In the genomic region with DNA sequence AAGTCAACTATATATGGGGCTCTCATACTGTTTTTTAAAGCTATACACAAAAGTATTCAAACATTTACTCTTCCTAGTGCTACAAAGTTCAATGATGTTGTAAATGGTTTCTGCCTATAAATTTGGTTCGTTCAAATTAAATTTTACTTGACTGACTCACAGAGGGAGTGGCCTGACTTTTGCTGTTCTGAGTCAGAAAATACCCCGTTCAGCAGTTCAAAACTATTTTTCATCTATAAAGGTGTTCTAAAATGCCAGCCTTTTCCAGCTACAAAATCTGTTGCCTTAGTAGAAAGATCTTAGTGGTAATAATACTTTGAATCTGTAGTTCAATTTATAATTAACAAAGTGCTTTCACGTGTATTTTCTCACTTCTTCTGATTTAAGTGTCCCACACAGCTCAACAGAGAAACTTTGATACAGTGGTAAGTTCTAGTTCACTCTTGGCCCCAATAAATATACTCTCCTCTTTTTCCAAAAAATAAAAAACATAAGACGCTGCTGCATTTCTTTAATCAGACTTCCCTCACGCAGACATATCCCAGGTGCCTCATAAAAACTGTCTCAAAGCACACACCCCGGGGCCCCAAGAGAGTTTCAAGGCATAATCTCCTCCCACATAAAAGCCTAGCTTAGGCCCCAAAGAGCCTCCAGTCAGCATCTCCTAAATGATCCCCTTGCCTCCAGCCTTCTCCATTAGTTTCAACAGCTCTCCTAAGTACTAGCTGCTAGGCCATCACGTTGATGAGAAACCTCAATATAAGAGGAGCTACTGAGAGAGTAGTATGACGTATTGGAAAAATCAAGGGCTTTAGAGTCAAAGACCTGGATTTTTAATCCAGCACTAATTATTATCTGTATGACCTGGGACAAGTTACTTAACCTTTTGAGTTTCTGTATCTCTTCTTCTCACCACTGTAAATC, we compare ENCODE assay signal across 8 cellular contexts. TPM values are rescaled to one million over a fixed set of nuclear protein-coding genes. Genes with fewer than 3 reads are reported as not detected.
DNase-seq lines count a peak whose midpoint lies in the region; ATAC-seq and TF ChIP-seq lines count a peak whose summit lies in the region.

No MANE protein-coding gene starts in this region.

- DNase-seq in CD4-positive, alpha-beta T cell = no peak
- peak; percentile 84 for DNase-seq in LoVo (ENCODE audit: low spot score)
- DNase-seq in activated naive CD8-positive, alpha-beta T cell treated with anti-CD3 and anti-CD28 coated beads, Interleukin-2, amount 50 U/mL, for 24 hours = no peak
- DNase-seq in right lobe of liver = no peak
- no peak for DNase-seq in upper lobe of left lung
- DNase-seq in cortex of kidney (lab: John Stamatoyannopoulos, UW) = no peak
- no peak for DNase-seq in NOMO-1 treated with dmso at 0.1 percent for 144 hours (lab: John Stamatoyannopoulos, UW; ENCODE audit: unreplicated experiment)
- no peak for DNase-seq in NCI-H1092 (lab: John Stamatoyannopoulos, UW)

- 23% methylated on average over 8 of the region's 8 CpGs for WGBS in right lobe of liver (ENCODE audit: insufficient coverage, low coverage, low lambda C conversion rate, missing lambda C conversion rate)
- 34 to 38% methylated on average over 8 of the region's 8 CpGs for WGBS in upper lobe of left lung, 2 donors

- POLR2A ChIA-PET in CD4-positive, alpha-beta T cell (lab: Charles Lee) = interaction anchor here (0.9 to 14.9 kb wide), 11 partner anchors 9 to 290 kb away, joined by 3 to 413 read pairs (median 5); a partner anchor contains a TSS

- no peaks in the 10 kb centered on the region for H3K27me3 Mint-ChIP-seq in CD4-positive, alpha-beta T cell
- H3K27me3 Mint-ChIP-seq in activated naive CD8-positive, alpha-beta T cell treated with anti-CD3 and anti-CD28 coated beads, Interleukin-2, amount 50 U/mL, for 24 hours = no peaks in the 10 kb centered on the region

- H3K4me3 ChIP-seq in right lobe of liver = no peak overlapping the region
- peak overlapping the region in 1 of 4 donors; percentile 81 for H3K4me3 ChIP-seq in upper lobe of left lung

- H3K27me3 ChIP-seq in CD4-positive, alpha-beta T cell (ENCODE audit: control insufficient read depth, insufficient read depth, low read length) = no peaks in the 10 kb centered on the region
- no peaks in the 10 kb centered on the region for H3K27me3 ChIP-seq in right lobe of liver
- no peaks in the 10 kb centered on the region for H3K27me3 ChIP-seq in upper lobe of left lung

- no peaks in the 10 kb centered on the region for H3K9me3 Mint-ChIP-seq in CD4-positive, alpha-beta T cell
- H3K9me3 Mint-ChIP-seq in activated naive CD8-positive, alpha-beta T cell treated with anti-CD3 and anti-CD28 coated beads, Interleukin-2, amount 50 U/mL, for 24 hours = no peaks in the 10 kb centered on the region

- H3K36me3 ChIP-seq in right lobe of liver = no peaks in the 10 kb centered on the region
- no peaks in the 10 kb centered on the region for H3K36me3 ChIP-seq in upper lobe of left lung

- CTCF ChIA-PET in CD4-positive, alpha-beta T cell (lab: Charles Lee) = interaction anchor here (0.6 to 3.1 kb wide), 8 partner anchors 9 to 146 kb away, joined by 3 to 11 read pairs (median 6); no protein-coding TSS in a partner anchor

- peak; percentile 27 for ATAC-seq in CD4-positive, alpha-beta T cell (ENCODE audit: poor library complexity)
- peak; percentile 16 for ATAC-seq in activated naive CD8-positive, alpha-beta T cell treated with anti-CD3 and anti-CD28 coated beads, Interleukin-2, amount 50 U/mL, for 24 hours
- ATAC-seq in right lobe of liver (peak in 1 of 4 donors; percentile 7), upper lobe of left lung (ENCODE audit: low FRiP score in 2 of 2) (no peak)

- H3K27ac Mint-ChIP-seq in CD4-positive, alpha-beta T cell = peak overlapping the region; percentile 90
- peak overlapping the region; percentile 95 for H3K27ac Mint-ChIP-seq in activated naive CD8-positive, alpha-beta T cell treated with anti-CD3 and anti-CD28 coated beads, Interleukin-2, amount 50 U/mL, for 24 hours

- no peaks in the 10 kb centered on the region for H3K9me3 ChIP-seq in CD4-positive, alpha-beta T cell (ENCODE audit: control insufficient read depth, low read length)
- no peaks in the 10 kb centered on the region for H3K9me3 ChIP-seq in right lobe of liver
- no peaks in the 10 kb centered on the region for H3K9me3 ChIP-seq in upper lobe of left lung

- H3K4me1 ChIP-seq in right lobe of liver (peaks cover 0 to 82% (median 28%) of the 10 kb centered on the region in 4 donors), upper lobe of left lung (peaks cover 81 to 87% (median 84%) of the 10 kb centered on the region in 4 donors)

- peak overlapping the region; percentile 86 for H3K27ac ChIP-seq in CD4-positive, alpha-beta T cell (ENCODE audit: low read depth, low read length)
- peak overlapping the region in 2 of 3 donors; percentile 39 to 82 for H3K27ac ChIP-seq in right lobe of liver
- H3K27ac ChIP-seq in upper lobe of left lung = peak overlapping the region; percentile 28 to 99 (median 66)

- TF ChIP-seq CTCF in CD4-positive, alpha-beta T cell (IDR thresholded peaks at IDR 0.05) = no peak
- TF ChIP-seq CTCF in right lobe of liver (IDR thresholded peaks at IDR 0.05) = no peak
- no peak for TF ChIP-seq CTCF in upper lobe of left lung (IDR thresholded peaks at IDR 0.05)

- peak overlapping the region; percentile 91 for H3K4me3 Mint-ChIP-seq in CD4-positive, alpha-beta T cell
- peak overlapping the region; percentile 99 for H3K4me3 Mint-ChIP-seq in activated naive CD8-positive, alpha-beta T cell treated with anti-CD3 and anti-CD28 coated beads, Interleukin-2, amount 50 U/mL, for 24 hours

- peaks cover 30% of the 10 kb centered on the region for H3K36me3 Mint-ChIP-seq in CD4-positive, alpha-beta T cell (ENCODE audit: low read depth)
- peaks cover 35% of the 10 kb centered on the region for H3K36me3 Mint-ChIP-seq in activated naive CD8-positive, alpha-beta T cell treated with anti-CD3 and anti-CD28 coated beads, Interleukin-2, amount 50 U/mL, for 24 hours (ENCODE audit: low read depth)

- no peak for TF ChIP-seq EP300 in upper lobe of left lung (IDR thresholded peaks at IDR 0.05)

- peaks cover 79% of the 10 kb centered on the region for H3K4me1 Mint-ChIP-seq in CD4-positive, alpha-beta T cell (ENCODE audit: low read depth)
- H3K4me1 Mint-ChIP-seq in activated naive CD8-positive, alpha-beta T cell treated with anti-CD3 and anti-CD28 coated beads, Interleukin-2, amount 50 U/mL, for 24 hours = peaks cover 83% of the 10 kb centered on the region

- no peak for TF ChIP-seq POLR2A in right lobe of liver (IDR thresholded peaks at IDR 0.05)
- no peak for TF ChIP-seq POLR2A in upper lobe of left lung (IDR thresholded peaks at IDR 0.05)

- intact Hi-C loops in CD4-positive, alpha-beta T cell (cut with DNase I, micrococcal nuclease) = loop anchor here (1.0 to 5.0 kb wide), 4 partner anchors 9 to 108 kb away; a partner anchor contains a TSS
- intact Hi-C loops in right lobe of liver (cut with DNase I) = no loop called here

RNA-seq across cellular contexts. Expression of a gene that starts 3.2 kb away (rescaled TPM):
- total RNA-seq in CD4-positive, alpha-beta T cell = 100 to 1,000 TPM; 282 to 287 TPM
- 100 to 1,000 TPM in 4 of 6 experiments, 10 to 100 TPM in 2; 66.3 to 143 (median 117) TPM for total RNA-seq in right lobe of liver
- total RNA-seq in upper lobe of left lung = 100 to 1,000 TPM in 4 of 6 donors, 10 to 100 TPM in 2; 71.6 to 279 (median 148) TPM

Comparison
In these comparisons a context has a peak if more than half of its experiments do, and no peak if none do; other contexts are left out.
1. ATAC-seq: peak in CD4-positive, alpha-beta T cell (single experiment) and activated naive CD8-positive, alpha-beta T cell treated with anti-CD3 and anti-CD28 coated beads, Interleukin-2, amount 50 U/mL, for 24 hours (single experiment); none in upper lobe of left lung (0 of 2).
2. intact Hi-C loops: an anchor here in CD4-positive, alpha-beta T cell (1.0 to 5.0 kb wide); none called in right lobe of liver.
3. Peak in every context shown above with its lines, with median percentiles within 50 percentile points of each other: H3K27ac ChIP-seq.